Comparison of ENCODE assay signal across 8 cellular contexts in genomic region chrX:120603707-120604358, GRCh38. TPM values are rescaled to one million over a fixed set of nuclear protein-coding genes. Genes with fewer than 3 reads are reported as not detected.
DNase-seq lines count a peak whose midpoint lies in the region; ATAC-seq, FAIRE-seq and TF ChIP-seq lines count a peak whose summit lies in the region.

MCTS1 (plus strand) TSS chrX:120604101; CDS start chrX:120604237, 136 bp downstream.

- H3K27ac Mint-ChIP-seq in activated CD4-positive, alpha-beta T cell treated with anti-CD3 and anti-CD28 coated beads, Interleukin-2, amount 10 ng/mL, durations not matched to agents 7 days and 5 days, result peak within 1 kb of the TSS; percentile 100
- H3K27ac Mint-ChIP-seq in dendritic cell treated with granulocyte-macrophage colony-stimulating factor and Interleukin-4, amounts not matched to agents 40 ng/mL and 50 ng/mL, for 4 days, result peak within 1 kb of the TSS; percentile 99

- H3K27me3 ChIP-seq in BJ (ENCODE audit: control insufficient read depth, insufficient read depth, low read length), result no peaks in the 10 kb centered on the region

- intact Hi-C loops in dendritic cell treated with granulocyte-macrophage colony-stimulating factor and Interleukin-4, amounts not matched to agents 40 ng/mL and 50 ng/mL, for 4 days (cut with micrococcal nuclease), result loop anchor here (1.0 kb wide), 1 partner anchor 43 kb away; no protein-coding TSS in a partner anchor

- peak; percentile 86 for DNase-seq in BJ (ENCODE audit: low read depth)
- DNase-seq in GM19239 (ENCODE audit: insufficient read length, low spot score), result peak; percentile 22
- peak; percentile 92 to 93 for DNase-seq in NCI-H526 (lab: John Stamatoyannopoulos, UW)
- DNase-seq in activated CD4-positive, alpha-beta T cell treated with anti-CD3 and anti-CD28 coated beads, Interleukin-2, amount 10 ng/mL, durations not matched to agents 7 days and 5 days, result peak; percentile 90
- DNase-seq in left lobe of liver (ENCODE audit: low spot score), result peak; percentile 86
- peak; percentile 65 for DNase-seq in stimulated activated CD4-positive, alpha-beta T cell treated with anti-CD3 and anti-CD28 coated beads, Interleukin-2, amount 100 ng/mL, for 4 hours (ENCODE audit: low read depth)

- POLR2A ChIA-PET in BJ (lab: Charles Lee), result interaction anchor here (0.7 to 1.3 kb wide), 3 partner anchors 11 to 43 kb away, joined by 3 to 4 read pairs (median 3); partner anchors contain the start of gene CUL4B
- POLR2A ChIA-PET in activated CD4-positive, alpha-beta T cell treated with anti-CD3 and anti-CD28 coated beads, Interleukin-2, amount 10 ng/mL, durations not matched to agents 7 days and 5 days (lab: Charles Lee), result interaction anchor here (0.8 to 1.8 kb wide), 3 partner anchors 26 to 187 kb away, joined by 4 to 14 read pairs (median 5); partner anchors contain the start of genes C1GALT1C1 and CUL4B

- peak within 1 kb of the TSS; percentile 99 for H3K4me3 Mint-ChIP-seq in activated CD4-positive, alpha-beta T cell treated with anti-CD3 and anti-CD28 coated beads, Interleukin-2, amount 10 ng/mL, durations not matched to agents 7 days and 5 days
- peak within 1 kb of the TSS; percentile 90 for H3K4me3 Mint-ChIP-seq in dendritic cell treated with granulocyte-macrophage colony-stimulating factor and Interleukin-4, amounts not matched to agents 40 ng/mL and 50 ng/mL, for 4 days

- CTCF ChIA-PET in BJ (lab: Yijun Ruan, JAX), result interaction anchor here (1.3 kb wide), 1 partner anchor 43 kb away, joined by 3 read pairs; the partner anchor contains the start of gene CUL4B
- CTCF ChIA-PET in activated CD4-positive, alpha-beta T cell treated with anti-CD3 and anti-CD28 coated beads, Interleukin-2, amount 10 ng/mL, durations not matched to agents 7 days and 5 days (lab: Charles Lee), result interaction anchor here (0.9 to 2.1 kb wide), 4 partner anchors 9 to 43 kb away, joined by 3 to 5 read pairs (median 4); partner anchors contain the start of gene CUL4B

- no peaks in the 10 kb centered on the region for H3K9me3 Mint-ChIP-seq in activated CD4-positive, alpha-beta T cell treated with anti-CD3 and anti-CD28 coated beads, Interleukin-2, amount 10 ng/mL, durations not matched to agents 7 days and 5 days
- no peaks in the 10 kb centered on the region for H3K9me3 Mint-ChIP-seq in dendritic cell treated with granulocyte-macrophage colony-stimulating factor and Interleukin-4, amounts not matched to agents 40 ng/mL and 50 ng/mL, for 4 days

- peak; percentile 91 for ATAC-seq in HG03457 (IDR thresholded peaks at IDR 0.05; ENCODE audit: unreplicated experiment)
- ATAC-seq in left lobe of liver, result peak; percentile 94

- peaks cover 9% of the 10 kb centered on the region for H3K4me1 Mint-ChIP-seq in activated CD4-positive, alpha-beta T cell treated with anti-CD3 and anti-CD28 coated beads, Interleukin-2, amount 10 ng/mL, durations not matched to agents 7 days and 5 days
- peaks cover 6% of the 10 kb centered on the region for H3K4me1 Mint-ChIP-seq in dendritic cell treated with granulocyte-macrophage colony-stimulating factor and Interleukin-4, amounts not matched to agents 40 ng/mL and 50 ng/mL, for 4 days (ENCODE audit: low read depth)

- TF ChIP-seq CTCF in BJ (IDR thresholded peaks at IDR 0.05; ENCODE audit: insufficient read depth, low read depth, low read length), result no peak

- no peaks in the 10 kb centered on the region for H3K36me3 ChIP-seq in BJ (ENCODE audit: control insufficient read depth, insufficient read depth, low read length)

- peaks cover 5% of the 10 kb centered on the region for H3K36me3 Mint-ChIP-seq in activated CD4-positive, alpha-beta T cell treated with anti-CD3 and anti-CD28 coated beads, Interleukin-2, amount 10 ng/mL, durations not matched to agents 7 days and 5 days (ENCODE audit: low read depth)
- H3K36me3 Mint-ChIP-seq in dendritic cell treated with granulocyte-macrophage colony-stimulating factor and Interleukin-4, amounts not matched to agents 40 ng/mL and 50 ng/mL, for 4 days (ENCODE audit: low read depth), result peaks cover 13% of the 10 kb centered on the region

- H3K4me3 ChIP-seq in BJ (ENCODE audit: low read depth, low read length), result peak within 1 kb of the TSS; percentile 59

- H3K27me3 Mint-ChIP-seq in activated CD4-positive, alpha-beta T cell treated with anti-CD3 and anti-CD28 coated beads, Interleukin-2, amount 10 ng/mL, durations not matched to agents 7 days and 5 days, result no peaks in the 10 kb centered on the region
- H3K27me3 Mint-ChIP-seq in dendritic cell treated with granulocyte-macrophage colony-stimulating factor and Interleukin-4, amounts not matched to agents 40 ng/mL and 50 ng/mL, for 4 days, result no peaks in the 10 kb centered on the region

- FAIRE-seq in GM19239 (lab: Jason Lieb, UNC), result peak; percentile 92

RNA-seq across cellular contexts. Expression of gene MCTS1, which starts in this region (rescaled TPM):
- 36.9 and 66.0 TPM in 2 replicates for polyA plus RNA-seq in BJ (2011; rRNA removed)
- 4.9 and 7.0 TPM in 2 replicates for polyA minus RNA-seq in BJ (2011; rRNA and poly(A)+ RNA removed)
- 10 to 100 TPM; 51.1 to 59.0 TPM for total RNA-seq in activated CD4-positive, alpha-beta T cell treated with anti-CD3 and anti-CD28 coated beads, Interleukin-2, amount 10 ng/mL, durations not matched to agents 7 days and 5 days
- 18.0 TPM for total RNA-seq in left lobe of liver

Comparison
In these comparisons a context has a peak if more than half of its experiments do, and no peak if none do; other contexts are left out.
1. Peak in every context shown above with its lines: DNase-seq, ATAC-seq and H3K4me3 ChIP-seq.
2. DNase-seq: peak in every context shown above with its lines; median percentile 92 in NCI-H526; 90 in activated CD4-positive, alpha-beta T cell treated with anti-CD3 and anti-CD28 coated beads, Interleukin-2, amount 10 ng/mL, durations not matched to agents 7 days and 5 days; 86 in BJ; 86 in left lobe of liver; 65 in stimulated activated CD4-positive, alpha-beta T cell treated with anti-CD3 and anti-CD28 coated beads, Interleukin-2, amount 100 ng/mL, for 4 hours; 22 in GM19239.